1 cellular context compared by ENCODE assay signal in the genomic region with DNA sequence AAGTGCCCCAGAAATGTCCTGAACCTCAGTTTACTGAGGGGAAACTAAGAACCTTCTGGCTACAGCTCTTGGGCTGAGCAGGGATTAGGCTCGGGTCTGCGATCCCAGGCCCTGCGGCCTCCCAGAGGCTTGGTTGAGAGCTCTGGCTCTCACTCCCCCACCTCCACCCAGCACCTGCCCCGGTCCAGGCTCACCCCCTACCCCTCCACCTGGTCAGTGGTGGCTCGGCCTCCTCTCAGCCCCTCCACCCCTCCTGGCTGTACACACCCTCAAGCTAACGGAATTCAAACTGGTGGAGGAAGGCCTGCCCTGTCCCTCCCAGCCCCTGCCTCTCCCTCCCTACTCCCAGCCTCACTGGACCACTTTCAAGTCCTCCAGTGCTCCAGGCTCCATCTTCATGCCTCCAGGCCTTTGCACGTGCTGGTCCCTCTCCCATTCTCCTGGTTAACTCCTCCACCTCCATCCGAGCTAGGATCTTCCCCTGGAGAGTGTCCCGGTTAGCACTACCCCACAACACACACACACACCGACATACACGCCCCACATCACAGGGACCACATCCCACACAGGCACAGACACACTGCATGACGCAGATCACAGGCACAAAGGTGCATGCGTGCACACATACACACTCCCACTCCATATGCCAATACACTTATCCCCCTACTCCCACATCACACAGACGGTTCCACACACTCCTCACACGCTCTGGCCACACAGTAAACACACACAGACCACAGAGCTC.
TF ChIP-seq lines count a peak whose summit lies in the region.

No MANE protein-coding gene starts in this region.

TF ChIP-seq in K562, 482 proteins besides CTCF, POLR2A, EP300 and RAD21 (continued from another document and continues in another):
- TF ChIP-seq, protein P1, sequence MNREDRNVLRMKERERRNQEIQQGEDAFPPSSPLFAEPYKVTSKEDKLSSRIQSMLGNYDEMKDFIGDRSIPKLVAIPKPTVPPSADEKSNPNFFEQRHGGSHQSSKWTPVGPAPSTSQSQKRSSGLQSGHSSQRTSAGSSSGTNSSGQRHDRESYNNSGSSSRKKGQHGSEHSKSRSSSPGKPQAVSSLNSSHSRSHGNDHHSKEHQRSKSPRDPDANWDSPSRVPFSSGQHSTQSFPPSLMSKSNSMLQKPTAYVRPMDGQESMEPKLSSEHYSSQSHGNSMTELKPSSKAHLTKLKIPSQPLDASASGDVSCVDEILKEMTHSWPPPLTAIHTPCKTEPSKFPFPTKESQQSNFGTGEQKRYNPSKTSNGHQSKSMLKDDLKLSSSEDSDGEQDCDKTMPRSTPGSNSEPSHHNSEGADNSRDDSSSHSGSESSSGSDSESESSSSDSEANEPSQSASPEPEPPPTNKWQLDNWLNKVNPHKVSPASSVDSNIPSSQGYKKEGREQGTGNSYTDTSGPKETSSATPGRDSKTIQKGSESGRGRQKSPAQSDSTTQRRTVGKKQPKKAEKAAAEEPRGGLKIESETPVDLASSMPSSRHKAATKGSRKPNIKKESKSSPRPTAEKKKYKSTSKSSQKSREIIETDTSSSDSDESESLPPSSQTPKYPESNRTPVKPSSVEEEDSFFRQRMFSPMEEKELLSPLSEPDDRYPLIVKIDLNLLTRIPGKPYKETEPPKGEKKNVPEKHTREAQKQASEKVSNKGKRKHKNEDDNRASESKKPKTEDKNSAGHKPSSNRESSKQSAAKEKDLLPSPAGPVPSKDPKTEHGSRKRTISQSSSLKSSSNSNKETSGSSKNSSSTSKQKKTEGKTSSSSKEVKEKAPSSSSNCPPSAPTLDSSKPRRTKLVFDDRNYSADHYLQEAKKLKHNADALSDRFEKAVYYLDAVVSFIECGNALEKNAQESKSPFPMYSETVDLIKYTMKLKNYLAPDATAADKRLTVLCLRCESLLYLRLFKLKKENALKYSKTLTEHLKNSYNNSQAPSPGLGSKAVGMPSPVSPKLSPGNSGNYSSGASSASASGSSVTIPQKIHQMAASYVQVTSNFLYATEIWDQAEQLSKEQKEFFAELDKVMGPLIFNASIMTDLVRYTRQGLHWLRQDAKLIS (CRISPR knock-in tag; IDR thresholded peaks at IDR 0.05), result 0 out of 2 replicates have a peak, but pooled peaks have one; percentile 63
- TF ChIP-seq SLC30A9 (CRISPR knock-in tag; IDR thresholded peaks at IDR 0.05), result no peak
- peak; percentile 62; the same call in 1 of the 2 replicates for TF ChIP-seq POLR2G (IDR thresholded peaks at IDR 0.05; ENCODE audit: low read depth, low read length)
- no peak; the same call in 1 of the 2 replicates for TF ChIP-seq JUND (IDR thresholded peaks at IDR 0.05; ENCODE audit: borderline replicate concordance, low read depth, low read length)
- peak; percentile 19; the same call in 1 of the 3 replicates for TF ChIP-seq JUND (tag; IDR thresholded peaks at IDR 0.05; ENCODE audit: borderline replicate concordance, low read depth, low read length)
- peak; percentile 42 for TF ChIP-seq HMGN3 (IDR thresholded peaks at IDR 0.05; ENCODE audit: borderline replicate concordance, extremely low read depth, insufficient read length, low read depth, low read length)
- TF ChIP-seq, protein P2, sequence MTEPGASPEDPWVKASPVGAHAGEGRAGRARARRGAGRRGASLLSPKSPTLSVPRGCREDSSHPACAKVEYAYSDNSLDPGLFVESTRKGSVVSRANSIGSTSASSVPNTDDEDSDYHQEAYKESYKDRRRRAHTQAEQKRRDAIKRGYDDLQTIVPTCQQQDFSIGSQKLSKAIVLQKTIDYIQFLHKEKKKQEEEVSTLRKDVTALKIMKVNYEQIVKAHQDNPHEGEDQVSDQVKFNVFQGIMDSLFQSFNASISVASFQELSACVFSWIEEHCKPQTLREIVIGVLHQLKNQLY (CRISPR knock-in tag; conservative IDR thresholded peaks at IDR 0.05), result no peak
- TF ChIP-seq RBBP5 (IDR thresholded peaks at IDR 0.05; ENCODE audit: borderline replicate concordance, insufficient read depth, low read length, poor library complexity, severe bottlenecking), result peak; percentile 41
- no peak for TF ChIP-seq RBM25 (IDR thresholded peaks at IDR 0.05; ENCODE audit: low read depth, low read length, severe bottlenecking)
- TF ChIP-seq CTBP1 (IDR thresholded peaks at IDR 0.05; ENCODE audit: borderline replicate concordance), result peak; percentile 40; the same call in 1 of the 2 replicates
- TF ChIP-seq FOXJ2 (tag; IDR thresholded peaks at IDR 0.05), result no peak
- TF ChIP-seq HSF4 (CRISPR knock-in tag; IDR thresholded peaks at IDR 0.05; ENCODE audit: borderline replicate concordance), result no peak
- TF ChIP-seq ZNF224 (CRISPR knock-in tag; IDR thresholded peaks at IDR 0.05), result no peak
- TF ChIP-seq, protein P3, sequence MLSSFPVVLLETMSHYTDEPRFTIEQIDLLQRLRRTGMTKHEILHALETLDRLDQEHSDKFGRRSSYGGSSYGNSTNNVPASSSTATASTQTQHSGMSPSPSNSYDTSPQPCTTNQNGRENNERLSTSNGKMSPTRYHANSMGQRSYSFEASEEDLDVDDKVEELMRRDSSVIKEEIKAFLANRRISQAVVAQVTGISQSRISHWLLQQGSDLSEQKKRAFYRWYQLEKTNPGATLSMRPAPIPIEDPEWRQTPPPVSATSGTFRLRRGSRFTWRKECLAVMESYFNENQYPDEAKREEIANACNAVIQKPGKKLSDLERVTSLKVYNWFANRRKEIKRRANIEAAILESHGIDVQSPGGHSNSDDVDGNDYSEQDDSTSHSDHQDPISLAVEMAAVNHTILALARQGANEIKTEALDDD (IDR thresholded peaks at IDR 0.05), result no peak
- TF ChIP-seq FOXJ3 (CRISPR knock-in tag; IDR thresholded peaks at IDR 0.05), result no peak
- TF ChIP-seq, protein P4, sequence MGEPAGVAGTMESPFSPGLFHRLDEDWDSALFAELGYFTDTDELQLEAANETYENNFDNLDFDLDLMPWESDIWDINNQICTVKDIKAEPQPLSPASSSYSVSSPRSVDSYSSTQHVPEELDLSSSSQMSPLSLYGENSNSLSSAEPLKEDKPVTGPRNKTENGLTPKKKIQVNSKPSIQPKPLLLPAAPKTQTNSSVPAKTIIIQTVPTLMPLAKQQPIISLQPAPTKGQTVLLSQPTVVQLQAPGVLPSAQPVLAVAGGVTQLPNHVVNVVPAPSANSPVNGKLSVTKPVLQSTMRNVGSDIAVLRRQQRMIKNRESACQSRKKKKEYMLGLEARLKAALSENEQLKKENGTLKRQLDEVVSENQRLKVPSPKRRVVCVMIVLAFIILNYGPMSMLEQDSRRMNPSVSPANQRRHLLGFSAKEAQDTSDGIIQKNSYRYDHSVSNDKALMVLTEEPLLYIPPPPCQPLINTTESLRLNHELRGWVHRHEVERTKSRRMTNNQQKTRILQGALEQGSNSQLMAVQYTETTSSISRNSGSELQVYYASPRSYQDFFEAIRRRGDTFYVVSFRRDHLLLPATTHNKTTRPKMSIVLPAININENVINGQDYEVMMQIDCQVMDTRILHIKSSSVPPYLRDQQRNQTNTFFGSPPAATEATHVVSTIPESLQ (CRISPR knock-in tag; IDR thresholded peaks at IDR 0.05), result 0 out of 2 replicates have a peak, but pooled peaks have one; percentile 60
- no peak for TF ChIP-seq ILF3 (IDR thresholded peaks at IDR 0.05; ENCODE audit: borderline replicate concordance)
- TF ChIP-seq BHLHE40 (IDR thresholded peaks at IDR 0.05; ENCODE audit: low read length), result peak; percentile 73
- no peak for TF ChIP-seq EZH2 (IDR thresholded peaks at IDR 0.05; ENCODE audit: borderline replicate concordance, low read depth, low read length)
- no peak for TF ChIP-seq DMBX1 (CRISPR knock-in tag; IDR thresholded peaks at IDR 0.05; ENCODE audit: borderline replicate concordance)
- peak; percentile 75 for TF ChIP-seq POLR2B (IDR thresholded peaks at IDR 0.05; ENCODE audit: low read depth, partially characterized antibody)
- no peak for TF ChIP-seq KHSRP (IDR thresholded peaks at IDR 0.05)
- TF ChIP-seq CC2D1A (IDR thresholded peaks at IDR 0.05), result no peak
- no peak for TF ChIP-seq CREB1 (IDR thresholded peaks at IDR 0.05)
- no peak for TF ChIP-seq CREB1 (CRISPR knock-in tag; IDR thresholded peaks at IDR 0.05)
- peak in 1 of 2 experiments; percentile 78; a peak in 2 of 4 replicates for TF ChIP-seq HDAC1 (IDR thresholded peaks at IDR 0.05)
- TF ChIP-seq NFATC3 (IDR thresholded peaks at IDR 0.05), result no peak
- no peak for TF ChIP-seq THRAP3 (IDR thresholded peaks at IDR 0.05; ENCODE audit: borderline replicate concordance)
- peak; percentile 68; the same call in 1 of the 2 replicates for TF ChIP-seq NFRKB (IDR thresholded peaks at IDR 0.05; ENCODE audit: low read depth)
- TF ChIP-seq DIDO1 (tag; IDR thresholded peaks at IDR 0.05; ENCODE audit: low read depth), result no peak
- no peak for TF ChIP-seq ZNF75A (CRISPR knock-in tag; IDR thresholded peaks at IDR 0.05)
- TF ChIP-seq, protein P5, sequence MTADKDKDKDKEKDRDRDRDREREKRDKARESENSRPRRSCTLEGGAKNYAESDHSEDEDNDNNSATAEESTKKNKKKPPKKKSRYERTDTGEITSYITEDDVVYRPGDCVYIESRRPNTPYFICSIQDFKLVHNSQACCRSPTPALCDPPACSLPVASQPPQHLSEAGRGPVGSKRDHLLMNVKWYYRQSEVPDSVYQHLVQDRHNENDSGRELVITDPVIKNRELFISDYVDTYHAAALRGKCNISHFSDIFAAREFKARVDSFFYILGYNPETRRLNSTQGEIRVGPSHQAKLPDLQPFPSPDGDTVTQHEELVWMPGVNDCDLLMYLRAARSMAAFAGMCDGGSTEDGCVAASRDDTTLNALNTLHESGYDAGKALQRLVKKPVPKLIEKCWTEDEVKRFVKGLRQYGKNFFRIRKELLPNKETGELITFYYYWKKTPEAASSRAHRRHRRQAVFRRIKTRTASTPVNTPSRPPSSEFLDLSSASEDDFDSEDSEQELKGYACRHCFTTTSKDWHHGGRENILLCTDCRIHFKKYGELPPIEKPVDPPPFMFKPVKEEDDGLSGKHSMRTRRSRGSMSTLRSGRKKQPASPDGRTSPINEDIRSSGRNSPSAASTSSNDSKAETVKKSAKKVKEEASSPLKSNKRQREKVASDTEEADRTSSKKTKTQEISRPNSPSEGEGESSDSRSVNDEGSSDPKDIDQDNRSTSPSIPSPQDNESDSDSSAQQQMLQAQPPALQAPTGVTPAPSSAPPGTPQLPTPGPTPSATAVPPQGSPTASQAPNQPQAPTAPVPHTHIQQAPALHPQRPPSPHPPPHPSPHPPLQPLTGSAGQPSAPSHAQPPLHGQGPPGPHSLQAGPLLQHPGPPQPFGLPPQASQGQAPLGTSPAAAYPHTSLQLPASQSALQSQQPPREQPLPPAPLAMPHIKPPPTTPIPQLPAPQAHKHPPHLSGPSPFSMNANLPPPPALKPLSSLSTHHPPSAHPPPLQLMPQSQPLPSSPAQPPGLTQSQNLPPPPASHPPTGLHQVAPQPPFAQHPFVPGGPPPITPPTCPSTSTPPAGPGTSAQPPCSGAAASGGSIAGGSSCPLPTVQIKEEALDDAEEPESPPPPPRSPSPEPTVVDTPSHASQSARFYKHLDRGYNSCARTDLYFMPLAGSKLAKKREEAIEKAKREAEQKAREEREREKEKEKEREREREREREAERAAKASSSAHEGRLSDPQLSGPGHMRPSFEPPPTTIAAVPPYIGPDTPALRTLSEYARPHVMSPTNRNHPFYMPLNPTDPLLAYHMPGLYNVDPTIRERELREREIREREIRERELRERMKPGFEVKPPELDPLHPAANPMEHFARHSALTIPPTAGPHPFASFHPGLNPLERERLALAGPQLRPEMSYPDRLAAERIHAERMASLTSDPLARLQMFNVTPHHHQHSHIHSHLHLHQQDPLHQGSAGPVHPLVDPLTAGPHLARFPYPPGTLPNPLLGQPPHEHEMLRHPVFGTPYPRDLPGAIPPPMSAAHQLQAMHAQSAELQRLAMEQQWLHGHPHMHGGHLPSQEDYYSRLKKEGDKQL (CRISPR knock-in tag; IDR thresholded peaks at IDR 0.05; ENCODE audit: borderline replicate concordance), result no peak
- no peak for TF ChIP-seq PHF20 (IDR thresholded peaks at IDR 0.05; ENCODE audit: partially characterized antibody)
- TF ChIP-seq ZBED1 (IDR thresholded peaks at IDR 0.05), result no peak
- TF ChIP-seq, protein P6, sequence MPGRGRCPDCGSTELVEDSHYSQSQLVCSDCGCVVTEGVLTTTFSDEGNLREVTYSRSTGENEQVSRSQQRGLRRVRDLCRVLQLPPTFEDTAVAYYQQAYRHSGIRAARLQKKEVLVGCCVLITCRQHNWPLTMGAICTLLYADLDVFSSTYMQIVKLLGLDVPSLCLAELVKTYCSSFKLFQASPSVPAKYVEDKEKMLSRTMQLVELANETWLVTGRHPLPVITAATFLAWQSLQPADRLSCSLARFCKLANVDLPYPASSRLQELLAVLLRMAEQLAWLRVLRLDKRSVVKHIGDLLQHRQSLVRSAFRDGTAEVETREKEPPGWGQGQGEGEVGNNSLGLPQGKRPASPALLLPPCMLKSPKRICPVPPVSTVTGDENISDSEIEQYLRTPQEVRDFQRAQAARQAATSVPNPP (IDR thresholded peaks at IDR 0.05; ENCODE audit: borderline replicate concordance, insufficient read depth, insufficient read length), result no peak
- TF ChIP-seq ZNF77 (CRISPR knock-in tag; IDR thresholded peaks at IDR 0.05), result no peak
- TF ChIP-seq, protein P7, sequence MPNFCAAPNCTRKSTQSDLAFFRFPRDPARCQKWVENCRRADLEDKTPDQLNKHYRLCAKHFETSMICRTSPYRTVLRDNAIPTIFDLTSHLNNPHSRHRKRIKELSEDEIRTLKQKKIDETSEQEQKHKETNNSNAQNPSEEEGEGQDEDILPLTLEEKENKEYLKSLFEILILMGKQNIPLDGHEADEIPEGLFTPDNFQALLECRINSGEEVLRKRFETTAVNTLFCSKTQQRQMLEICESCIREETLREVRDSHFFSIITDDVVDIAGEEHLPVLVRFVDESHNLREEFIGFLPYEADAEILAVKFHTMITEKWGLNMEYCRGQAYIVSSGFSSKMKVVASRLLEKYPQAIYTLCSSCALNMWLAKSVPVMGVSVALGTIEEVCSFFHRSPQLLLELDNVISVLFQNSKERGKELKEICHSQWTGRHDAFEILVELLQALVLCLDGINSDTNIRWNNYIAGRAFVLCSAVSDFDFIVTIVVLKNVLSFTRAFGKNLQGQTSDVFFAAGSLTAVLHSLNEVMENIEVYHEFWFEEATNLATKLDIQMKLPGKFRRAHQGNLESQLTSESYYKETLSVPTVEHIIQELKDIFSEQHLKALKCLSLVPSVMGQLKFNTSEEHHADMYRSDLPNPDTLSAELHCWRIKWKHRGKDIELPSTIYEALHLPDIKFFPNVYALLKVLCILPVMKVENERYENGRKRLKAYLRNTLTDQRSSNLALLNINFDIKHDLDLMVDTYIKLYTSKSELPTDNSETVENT (CRISPR knock-in tag; IDR thresholded peaks at IDR 0.05), result 0 out of 2 replicates have a peak, but pooled peaks have one; percentile 39
- no peak for TF ChIP-seq HMG20A (CRISPR knock-in tag; conservative IDR thresholded peaks at IDR 0.05)
- TF ChIP-seq, protein P8, sequence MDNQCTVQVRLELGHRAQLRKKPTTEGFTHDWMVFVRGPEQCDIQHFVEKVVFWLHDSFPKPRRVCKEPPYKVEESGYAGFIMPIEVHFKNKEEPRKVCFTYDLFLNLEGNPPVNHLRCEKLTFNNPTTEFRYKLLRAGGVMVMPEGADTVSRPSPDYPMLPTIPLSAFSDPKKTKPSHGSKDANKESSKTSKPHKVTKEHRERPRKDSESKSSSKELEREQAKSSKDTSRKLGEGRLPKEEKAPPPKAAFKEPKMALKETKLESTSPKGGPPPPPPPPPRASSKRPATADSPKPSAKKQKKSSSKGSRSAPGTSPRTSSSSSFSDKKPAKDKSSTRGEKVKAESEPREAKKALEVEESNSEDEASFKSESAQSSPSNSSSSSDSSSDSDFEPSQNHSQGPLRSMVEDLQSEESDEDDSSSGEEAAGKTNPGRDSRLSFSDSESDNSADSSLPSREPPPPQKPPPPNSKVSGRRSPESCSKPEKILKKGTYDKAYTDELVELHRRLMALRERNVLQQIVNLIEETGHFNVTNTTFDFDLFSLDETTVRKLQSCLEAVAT (IDR thresholded peaks at IDR 0.05), result peak; percentile 89 to 91
